Comparison of ENCODE assay signal across 1 cellular context in genomic region chr1:151146416-151147131, GRCh38.
TF ChIP-seq lines count a peak whose summit lies in the region.

Gene SEMA6C, minus strand, starts transcription at chr1:151146631. Its CDS starts 4,010 bp downstream, at chr1:151142621.

TF ChIP-seq in HEK293, 187 proteins besides CTCF, POLR2A, EP300 and RAD21 (continued from another document):
- TF ChIP-seq ZBTB44 (tag by site-specific recombination; IDR thresholded peaks at IDR 0.05): no peak
- no peak for TF ChIP-seq ZNF629 (tag by site-specific recombination; IDR thresholded peaks at IDR 0.05)
- TF ChIP-seq ZSCAN4 (tag by site-specific recombination; IDR thresholded peaks at IDR 0.05): no peak
- no peak for TF ChIP-seq ZNF175 (tag by site-specific recombination; IDR thresholded peaks at IDR 0.05)
- no peak for TF ChIP-seq SETDB1 (IDR thresholded peaks at IDR 0.05; ENCODE audit: insufficient read length, low read length)
- peak; percentile 95 for TF ChIP-seq SP3 (tag by site-specific recombination; IDR thresholded peaks at IDR 0.05)
- TF ChIP-seq ZSCAN30 (tag by site-specific recombination; IDR thresholded peaks at IDR 0.05): peak; percentile 81
- TF ChIP-seq ZNF677 (tag by site-specific recombination; IDR thresholded peaks at IDR 0.05): no peak
- peak; percentile 26; the same call in 1 of the 2 replicates for TF ChIP-seq ZNF394 (tag by site-specific recombination; IDR thresholded peaks at IDR 0.05; ENCODE audit: borderline replicate concordance)
- TF ChIP-seq ZBTB48 (tag by site-specific recombination; IDR thresholded peaks at IDR 0.05): no peak; the same call in 1 of the 2 replicates
- TF ChIP-seq ZNF112 (tag by site-specific recombination; IDR thresholded peaks at IDR 0.05): no peak
- TF ChIP-seq, protein P1, sequence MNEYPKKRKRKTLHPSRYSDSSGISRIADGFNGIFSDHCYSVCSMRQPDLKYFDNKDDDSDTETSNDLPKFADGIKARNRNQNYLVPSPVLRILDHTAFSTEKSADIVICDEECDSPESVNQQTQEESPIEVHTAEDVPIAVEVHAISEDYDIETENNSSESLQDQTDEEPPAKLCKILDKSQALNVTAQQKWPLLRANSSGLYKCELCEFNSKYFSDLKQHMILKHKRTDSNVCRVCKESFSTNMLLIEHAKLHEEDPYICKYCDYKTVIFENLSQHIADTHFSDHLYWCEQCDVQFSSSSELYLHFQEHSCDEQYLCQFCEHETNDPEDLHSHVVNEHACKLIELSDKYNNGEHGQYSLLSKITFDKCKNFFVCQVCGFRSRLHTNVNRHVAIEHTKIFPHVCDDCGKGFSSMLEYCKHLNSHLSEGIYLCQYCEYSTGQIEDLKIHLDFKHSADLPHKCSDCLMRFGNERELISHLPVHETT (tag by site-specific recombination; IDR thresholded peaks at IDR 0.05): no peak
- TF ChIP-seq, protein P2, sequence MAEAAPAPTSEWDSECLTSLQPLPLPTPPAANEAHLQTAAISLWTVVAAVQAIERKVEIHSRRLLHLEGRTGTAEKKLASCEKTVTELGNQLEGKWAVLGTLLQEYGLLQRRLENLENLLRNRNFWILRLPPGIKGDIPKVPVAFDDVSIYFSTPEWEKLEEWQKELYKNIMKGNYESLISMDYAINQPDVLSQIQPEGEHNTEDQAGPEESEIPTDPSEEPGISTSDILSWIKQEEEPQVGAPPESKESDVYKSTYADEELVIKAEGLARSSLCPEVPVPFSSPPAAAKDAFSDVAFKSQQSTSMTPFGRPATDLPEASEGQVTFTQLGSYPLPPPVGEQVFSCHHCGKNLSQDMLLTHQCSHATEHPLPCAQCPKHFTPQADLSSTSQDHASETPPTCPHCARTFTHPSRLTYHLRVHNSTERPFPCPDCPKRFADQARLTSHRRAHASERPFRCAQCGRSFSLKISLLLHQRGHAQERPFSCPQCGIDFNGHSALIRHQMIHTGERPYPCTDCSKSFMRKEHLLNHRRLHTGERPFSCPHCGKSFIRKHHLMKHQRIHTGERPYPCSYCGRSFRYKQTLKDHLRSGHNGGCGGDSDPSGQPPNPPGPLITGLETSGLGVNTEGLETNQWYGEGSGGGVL (tag by site-specific recombination; IDR thresholded peaks at IDR 0.05): no peak
- peak; percentile 92 for TF ChIP-seq PATZ1 (tag by site-specific recombination; IDR thresholded peaks at IDR 0.05)
- TF ChIP-seq ZNF76 (tag by site-specific recombination; IDR thresholded peaks at IDR 0.05; ENCODE audit: borderline replicate concordance, low read depth): peak; percentile 83; the same call in 1 of the 2 replicates
- TF ChIP-seq ZFP37 (tag by site-specific recombination; IDR thresholded peaks at IDR 0.05): no peak
- TF ChIP-seq ZNF366 (tag by site-specific recombination; conservative IDR thresholded peaks at IDR 0.05): peak; percentile 74
- peak; percentile 48; the same call in 1 of the 2 replicates for TF ChIP-seq KLF10 (tag by site-specific recombination; IDR thresholded peaks at IDR 0.05)
- TF ChIP-seq ZSCAN16 (tag by site-specific recombination; IDR thresholded peaks at IDR 0.05): peak; percentile 74; the same call in 1 of the 2 replicates
- TF ChIP-seq, protein P3, sequence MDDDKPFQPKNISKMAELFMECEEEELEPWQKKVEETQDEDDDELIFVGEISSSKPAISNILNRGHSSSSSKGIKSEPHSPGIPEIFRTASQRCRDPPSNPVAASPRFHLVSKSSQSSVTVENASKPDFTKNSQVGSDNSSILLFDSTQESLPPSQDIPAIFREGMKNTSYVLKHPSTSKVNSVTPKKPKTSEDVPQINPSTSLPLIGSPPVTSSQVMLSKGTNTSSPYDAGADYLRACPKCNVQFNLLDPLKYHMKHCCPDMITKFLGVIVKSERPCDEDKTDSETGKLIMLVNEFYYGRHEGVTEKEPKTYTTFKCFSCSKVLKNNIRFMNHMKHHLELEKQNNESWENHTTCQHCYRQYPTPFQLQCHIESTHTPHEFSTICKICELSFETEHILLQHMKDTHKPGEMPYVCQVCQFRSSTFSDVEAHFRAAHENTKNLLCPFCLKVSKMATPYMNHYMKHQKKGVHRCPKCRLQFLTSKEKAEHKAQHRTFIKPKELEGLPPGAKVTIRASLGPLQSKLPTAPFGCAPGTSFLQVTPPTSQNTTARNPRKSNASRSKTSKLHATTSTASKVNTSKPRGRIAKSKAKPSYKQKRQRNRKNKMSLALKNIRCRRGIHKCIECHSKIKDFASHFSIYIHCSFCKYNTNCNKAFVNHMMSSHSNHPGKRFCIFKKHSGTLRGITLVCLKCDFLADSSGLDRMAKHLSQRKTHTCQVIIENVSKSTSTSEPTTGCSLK (tag by site-specific recombination; IDR thresholded peaks at IDR 0.05): no peak
- TF ChIP-seq ZNF16 (tag by site-specific recombination; IDR thresholded peaks at IDR 0.05; ENCODE audit: low read depth): no peak
- no peak for TF ChIP-seq ZSCAN23 (tag by site-specific recombination; IDR thresholded peaks at IDR 0.05)
- no peak for TF ChIP-seq ZNF223 (tag by site-specific recombination; IDR thresholded peaks at IDR 0.05)
- TF ChIP-seq ZNF26 (tag by site-specific recombination; IDR thresholded peaks at IDR 0.05): no peak
- TF ChIP-seq, protein P4, sequence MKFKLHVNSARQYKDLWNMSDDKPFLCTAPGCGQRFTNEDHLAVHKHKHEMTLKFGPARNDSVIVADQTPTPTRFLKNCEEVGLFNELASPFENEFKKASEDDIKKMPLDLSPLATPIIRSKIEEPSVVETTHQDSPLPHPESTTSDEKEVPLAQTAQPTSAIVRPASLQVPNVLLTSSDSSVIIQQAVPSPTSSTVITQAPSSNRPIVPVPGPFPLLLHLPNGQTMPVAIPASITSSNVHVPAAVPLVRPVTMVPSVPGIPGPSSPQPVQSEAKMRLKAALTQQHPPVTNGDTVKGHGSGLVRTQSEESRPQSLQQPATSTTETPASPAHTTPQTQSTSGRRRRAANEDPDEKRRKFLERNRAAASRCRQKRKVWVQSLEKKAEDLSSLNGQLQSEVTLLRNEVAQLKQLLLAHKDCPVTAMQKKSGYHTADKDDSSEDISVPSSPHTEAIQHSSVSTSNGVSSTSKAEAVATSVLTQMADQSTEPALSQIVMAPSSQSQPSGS (tag by site-specific recombination; IDR thresholded peaks at IDR 0.05; ENCODE audit: low read depth): no peak
- TF ChIP-seq ZNF658 (tag by site-specific recombination; IDR thresholded peaks at IDR 0.05): no peak
